ENCODE assay signal across 26 cellular contexts in the genomic region with DNA sequence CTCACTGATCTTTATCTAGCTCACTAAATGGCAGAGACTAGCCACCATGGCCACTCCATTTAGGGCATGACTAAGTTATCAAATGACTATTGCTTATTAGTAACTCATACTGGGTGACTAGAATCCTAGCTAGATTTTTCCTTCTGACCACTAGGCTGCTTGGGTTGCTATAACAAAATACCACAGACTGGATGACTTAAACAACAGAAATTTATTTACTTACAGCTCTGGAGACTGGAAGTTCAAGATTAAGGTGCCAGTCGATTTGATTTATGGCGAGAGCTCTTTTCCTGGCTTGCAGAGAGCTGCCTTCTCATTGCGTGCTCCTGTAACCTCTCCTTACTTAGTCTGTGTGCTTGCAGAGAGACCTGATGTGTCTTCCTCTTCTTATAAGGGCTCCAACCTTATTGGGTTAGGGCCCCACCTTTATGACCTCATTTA. TPM values are rescaled to one million over a fixed set of nuclear protein-coding genes. Genes with fewer than 3 reads are reported as not detected.
DNase-seq lines count a peak whose midpoint lies in the region; ATAC-seq, FAIRE-seq and TF ChIP-seq lines count a peak whose summit lies in the region.
"Had no signal": no experiment of that assay in that cellular context is flagged by ENCODE, and none has a peak within 500 bp of the region (broad histone marks: within the 10 kb centered on the region; RNA-seq: fewer than 3 reads in every experiment).

No MANE protein-coding gene starts in this region.

- no peak overlapping the region for H3K27ac ChIP-seq in CD4-positive, alpha-beta T cell (ENCODE audit: low read depth, low read length)
- no peak overlapping the region for H3K27ac ChIP-seq in left lung
- H3K27ac ChIP-seq: adrenal gland, SJCRH30, tibial artery had no signal

- CTCF ChIA-PET in CD4-positive, alpha-beta T cell (lab: Charles Lee), result no interaction called here

- no peak overlapping the region for H3K4me3 ChIP-seq in bronchial epithelial cell (ENCODE audit: low read depth, low read length)
- no peak overlapping the region for H3K4me3 ChIP-seq in left lung
- H3K4me3 ChIP-seq: adrenal gland, HAP-1, SJCRH30, tibial artery had no signal

- H3K4me1 Mint-ChIP-seq in chondrocyte (ENCODE audit: low read depth), result peaks cover 19% of the 10 kb centered on the region
- no peaks in the 10 kb centered on the region for H3K4me1 Mint-ChIP-seq in CD4-positive, alpha-beta T cell (ENCODE audit: low read depth)
- H3K4me1 Mint-ChIP-seq: stimulated activated naive CD8-positive, alpha-beta T cell treated with anti-CD3 and anti-CD28 coated beads, Interleukin-15, amount 100 ng/mL, for 72 hours had no signal

- H3K27me3 Mint-ChIP-seq in chondrocyte (ENCODE audit: low read depth), result no peaks in the 10 kb centered on the region
- H3K27me3 Mint-ChIP-seq in CD4-positive, alpha-beta T cell, result peaks cover 54% of the 10 kb centered on the region

- no peaks in the 10 kb centered on the region for H3K9me3 Mint-ChIP-seq in chondrocyte (ENCODE audit: low read depth)
- no peaks in the 10 kb centered on the region for H3K9me3 Mint-ChIP-seq in CD4-positive, alpha-beta T cell
- H3K9me3 Mint-ChIP-seq: dendritic cell treated with granulocyte-macrophage colony-stimulating factor and Interleukin-4, amounts not matched to agents 40 ng/mL and 50 ng/mL, for 4 days; stimulated activated naive CD8-positive, alpha-beta T cell treated with anti-CD3 and anti-CD28 coated beads, Interleukin-15, amount 100 ng/mL, for 72 hours had no signal

- H3K9me3 ChIP-seq in CD4-positive, alpha-beta T cell (ENCODE audit: control insufficient read depth, low read length), result no peaks in the 10 kb centered on the region
- no peaks in the 10 kb centered on the region for H3K9me3 ChIP-seq in left lung
- H3K9me3 ChIP-seq: adrenal gland, HAP-1, SJCRH30, tibial artery had no signal

- FAIRE-seq in bronchial epithelial cell (lab: Jason Lieb, UNC), result peak; percentile 13
- FAIRE-seq: GM12892, RCC 7860 had no signal

- H3K36me3 Mint-ChIP-seq in chondrocyte (ENCODE audit: low read depth), result no peaks in the 10 kb centered on the region
- no peaks in the 10 kb centered on the region for H3K36me3 Mint-ChIP-seq in CD4-positive, alpha-beta T cell (ENCODE audit: low read depth)

- POLR2A ChIA-PET in CD4-positive, alpha-beta T cell (lab: Charles Lee), result no interaction called here

- ATAC-seq in CD4-positive, alpha-beta T cell (ENCODE audit: poor library complexity), result no peak
- ATAC-seq in left lung (no peak), GM19351 (IDR thresholded peaks at IDR 0.05; ENCODE audit: unreplicated experiment) (no peak)
- ATAC-seq: stimulated activated naive CD8-positive, alpha-beta T cell treated with anti-CD3 and anti-CD28 coated beads, Interleukin-15, amount 100 ng/mL, for 72 hours had no signal

- no peaks in the 10 kb centered on the region for H3K27me3 ChIP-seq in bronchial epithelial cell (ENCODE audit: control insufficient read depth, insufficient read depth, low read length)
- H3K27me3 ChIP-seq in CD4-positive, alpha-beta T cell (ENCODE audit: control insufficient read depth, insufficient read depth, low read length), result peaks cover 7% of the 10 kb centered on the region
- no peaks in the 10 kb centered on the region for H3K27me3 ChIP-seq in left lung
- H3K27me3 ChIP-seq: adrenal gland, SJCRH30, tibial artery had no signal

- intact Hi-C loops in CD4-positive, alpha-beta T cell (cut with DNase I, micrococcal nuclease), result no loop called here
- intact Hi-C loops in left lung (cut with DNase I), result no loop called here

- H3K36me3 ChIP-seq in bronchial epithelial cell (ENCODE audit: control insufficient read depth, insufficient read depth, low read length) (no peaks in the 10 kb centered on the region), left lung (no peaks in the 10 kb centered on the region)
- H3K36me3 ChIP-seq: adrenal gland, HAP-1, tibial artery had no signal

- no peaks in the 10 kb centered on the region for H3K4me1 ChIP-seq in left lung

- no peak overlapping the region for H3K27ac Mint-ChIP-seq in chondrocyte (ENCODE audit: unreplicated experiment)
- H3K27ac Mint-ChIP-seq in CD4-positive, alpha-beta T cell, result no peak overlapping the region
- H3K27ac Mint-ChIP-seq: CD8-positive, alpha-beta memory T cell; dendritic cell treated with granulocyte-macrophage colony-stimulating factor and Interleukin-4, amounts not matched to agents 40 ng/mL and 50 ng/mL, for 4 days; memory B cell; stimulated activated naive CD8-positive, alpha-beta T cell treated with anti-CD3 and anti-CD28 coated beads, Interleukin-15, amount 100 ng/mL, for 72 hours had no signal

- no peak overlapping the region for H3K4me3 Mint-ChIP-seq in chondrocyte (ENCODE audit: unreplicated experiment)
- no peak overlapping the region for H3K4me3 Mint-ChIP-seq in CD4-positive, alpha-beta T cell
- H3K4me3 Mint-ChIP-seq: CD8-positive, alpha-beta memory T cell; dendritic cell treated with granulocyte-macrophage colony-stimulating factor and Interleukin-4, amounts not matched to agents 40 ng/mL and 50 ng/mL, for 4 days; memory B cell; stimulated activated naive CD8-positive, alpha-beta T cell treated with anti-CD3 and anti-CD28 coated beads, Interleukin-15, amount 100 ng/mL, for 72 hours had no signal

- no peak for TF ChIP-seq CTCF in bronchial epithelial cell (IDR thresholded peaks at IDR 0.05; ENCODE audit: insufficient read depth, low read length, severe bottlenecking)
- TF ChIP-seq CTCF in chondrocyte (IDR thresholded peaks at IDR 0.05), result no peak
- no peak for TF ChIP-seq CTCF in CD4-positive, alpha-beta T cell (IDR thresholded peaks at IDR 0.05)
- TF ChIP-seq CTCF in left lung (IDR thresholded peaks at IDR 0.05), result no peak

- DNase-seq in ELR (ENCODE audit: low read depth), result peak; percentile 84
- DNase-seq in M059J (ENCODE audit: low read depth), result peak; percentile 76
- DNase-seq in bronchial epithelial cell (ENCODE audit: low read depth), result no peak
- peak; percentile 15 for DNase-seq in renal cortical epithelial cell (ENCODE audit: low read depth)
- no peak for DNase-seq in chondrocyte (ENCODE audit: low spot score)
- DNase-seq in CD4-positive, alpha-beta T cell, result no peak
- DNase-seq in left lung, result no peak
- DNase-seq: activated CD4-positive, alpha-beta T cell treated with anti-CD3 and anti-CD28 coated beads for 1 hour; activated naive CD4-positive, alpha-beta T cell treated with Interleukin-2 at 50 U/mL for 16 hours; activated T-cell treated with anti-CD3 and anti-CD28 coated beads, Interleukin-2, amount 50 U/mL, for 48 hours; adrenal gland; CD8-positive, alpha-beta memory T cell; DMS153; head of caudate nucleus; KG1; NCI-H524 treated with DMSO at 0.1 percent for 48 hours; SJCRH30; stimulated activated naive CD8-positive, alpha-beta T cell treated with anti-CD3 and anti-CD28 coated beads, Interleukin-15, amount 100 ng/mL, for 72 hours; T-helper 1 cell; tibial artery had no signal

RNA-seq across cellular contexts. Expression of gene APC, which starts 55.0 kb away (rescaled TPM):
- total RNA-seq in M059J (2014; rRNA removed; shearing (Covaris generic)), result 18.7 and 28.1 TPM in 2 replicates
- 33.7 and 37.1 TPM in 2 replicates for total RNA-seq in bronchial epithelial cell
- 39.6 and 95.3 TPM in 2 replicates for total RNA-seq in renal cortical epithelial cell
- 43.9 to 48.7 TPM (median 46.8 TPM) in 3 replicates for total RNA-seq in chondrocyte
- 10 to 100 TPM; 21.8 to 22.8 TPM for total RNA-seq in CD4-positive, alpha-beta T cell
- total RNA-seq in left lung, result 10 to 100 TPM; 41.0 to 52.0 TPM

Comparison
In these comparisons a context has a peak if more than half of its experiments do, and no peak if none do; other contexts are left out.
1. DNase-seq: peak in ELR (single experiment), M059J (single experiment) and renal cortical epithelial cell (single experiment); none in bronchial epithelial cell (single experiment), chondrocyte (single experiment), CD4-positive, alpha-beta T cell (0 of 10) and left lung (0 of 2).